10 cellular contexts compared by ENCODE assay signal in the genomic region with DNA sequence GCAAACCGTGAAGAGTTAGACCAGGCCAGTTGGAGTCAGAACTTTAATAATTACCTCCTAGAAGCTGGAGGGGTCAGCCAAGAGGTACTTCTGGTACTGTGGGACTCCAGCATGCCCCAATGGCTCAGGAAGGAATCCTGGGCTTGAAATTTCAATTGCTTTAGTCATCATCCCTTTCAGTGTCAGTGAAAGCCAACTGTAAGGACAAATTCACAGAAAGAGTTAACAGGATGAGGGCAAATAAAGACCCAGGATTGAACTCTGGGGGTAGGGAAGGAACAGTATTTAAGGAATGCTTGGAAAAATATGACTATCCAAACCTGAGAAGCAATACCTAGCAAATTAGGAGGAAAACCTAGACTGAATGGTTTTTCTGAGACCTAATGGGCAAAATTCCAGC.
A peak's percentile ranks its signal among the peaks of the same experiment; 100 is the strongest.
DNase-seq lines count a peak whose midpoint lies in the region; ATAC-seq and TF ChIP-seq lines count a peak whose summit lies in the region.
"Had no signal": no experiment of that assay in that cellular context is flagged by ENCODE, and none has a peak within 500 bp of the region (broad histone marks: within the 10 kb centered on the region; RNA-seq: fewer than 3 reads in every experiment).

No MANE protein-coding gene starts in this region.

- H3K36me3 ChIP-seq in Caco-2 (ENCODE audit: control insufficient read depth, insufficient read depth, low read length): no peaks in the 10 kb centered on the region
- no peaks in the 10 kb centered on the region for H3K36me3 ChIP-seq in spleen

- CTCF ChIA-PET in Caco-2 (lab: Charles Lee): interaction anchor here (0.9 kb wide), 1 partner anchor 11 kb away, joined by 3 read pairs; no protein-coding TSS in a partner anchor

- H3K4me3 Mint-ChIP-seq in Caco-2 (ENCODE audit: unreplicated experiment) (no peak overlapping the region), endothelial cell (ENCODE audit: unreplicated experiment) (no peak overlapping the region)

- POLR2A ChIA-PET in Caco-2 (lab: Charles Lee): no interaction called here

- no peak for TF ChIP-seq POLR2A in spleen (IDR thresholded peaks at IDR 0.05)

- TF ChIP-seq CTCF in Caco-2 (IDR thresholded peaks at IDR 0.05; ENCODE audit: insufficient read depth in 1 of 2, low read depth in 1 of 2, low read length in 1 of 2, severe bottlenecking in 1 of 2, unreplicated experiment in 1 of 2) (peak in 1 of 2 experiments; percentile 23), endothelial cell (IDR thresholded peaks at IDR 0.05; ENCODE audit: unreplicated experiment) (no peak), spleen (IDR thresholded peaks at IDR 0.05 in 8 of 11, conservative IDR thresholded peaks at IDR 0.05 in 3 of 11) (no peak)

- DNase-seq in Caco-2 (peak; percentile 33 to 38), NCI-H446 treated with DMSO at 0.1 percent for 48 hours (lab: John Stamatoyannopoulos, UW) (peak; percentile 69), endothelial cell (ENCODE audit: low spot score) (peak; percentile 5), lung microvascular endothelial cell (ENCODE audit: low read depth in 2 of 2) (peak; percentile 84 to 97), SHP77 (lab: John Stamatoyannopoulos, UW) (no peak), spleen (no peak)
- DNase-seq: activated gamma-delta T cell treated with Interleukin-2 at 50 U/mL for 16 hours; stimulated activated CD4-positive, alpha-beta T cell treated with anti-CD3 and anti-CD28 coated beads, Interleukin-4, amount 100 ng/mL, for 4 hours had no signal

- intact Hi-C loops in Caco-2 (cut with micrococcal nuclease; ENCODE audit: unreplicated experiment) (loop anchor here (1.0 to 5.0 kb wide), 2 partner anchors 735 to 757 kb away; a partner anchor contains a TSS), spleen (cut with DNase I; ENCODE audit: low total_unique reads) (no loop called here)

- H3K27ac ChIP-seq in spleen: no peak overlapping the region

- no peak overlapping the region for H3K4me3 ChIP-seq in Caco-2 (ENCODE audit: low read depth, low read length)
- no peak overlapping the region for H3K4me3 ChIP-seq in spleen

- H3K27me3 ChIP-seq in Caco-2 (replicated peaks; ENCODE audit: control insufficient read depth, insufficient read depth, low read length): no peaks in the 10 kb centered on the region
- no peaks in the 10 kb centered on the region for H3K27me3 ChIP-seq in spleen (replicated peaks in 1 of 7)

- ATAC-seq in GM19023 (IDR thresholded peaks at IDR 0.05; ENCODE audit: unreplicated experiment) (no peak), HG02938 (IDR thresholded peaks at IDR 0.05; ENCODE audit: unreplicated experiment) (no peak)

- H3K27ac Mint-ChIP-seq in Caco-2 (ENCODE audit: unreplicated experiment): no peak overlapping the region
- peak overlapping the region; percentile 19 for H3K27ac Mint-ChIP-seq in endothelial cell (ENCODE audit: unreplicated experiment)

- no TSS peak for BruUV-seq in Caco-2 (replicated peaks; lab: Mats Ljungman, UMichigan)

- H3K4me1 Mint-ChIP-seq in Caco-2 (ENCODE audit: low read depth, unreplicated experiment) (peaks cover 10% of the 10 kb centered on the region), endothelial cell (ENCODE audit: unreplicated experiment) (peaks cover 13% of the 10 kb centered on the region)

- H3K27me3 Mint-ChIP-seq in Caco-2 (ENCODE audit: insufficient read depth, unreplicated experiment) (no peaks in the 10 kb centered on the region), endothelial cell (ENCODE audit: unreplicated experiment) (no peaks in the 10 kb centered on the region)

- H3K4me1 ChIP-seq in Caco-2: 0 out of 2 replicates have a peak, but pooled peaks cover 6% of the 10 kb centered on the region
- H3K4me1 ChIP-seq in spleen: peaks cover 0 to 7% (median 2%) of the 10 kb centered on the region in 6 donors

- peaks cover 8% of the 10 kb centered on the region for H3K9me3 Mint-ChIP-seq in Caco-2 (ENCODE audit: unreplicated experiment)
- H3K9me3 Mint-ChIP-seq in endothelial cell (ENCODE audit: unreplicated experiment): no peaks in the 10 kb centered on the region

- H3K9me3 ChIP-seq in Caco-2 (no peaks in the 10 kb centered on the region), spleen (peaks cover 0 to 7% (median 5%) of the 10 kb centered on the region in 8 donors)

- no peaks in the 10 kb centered on the region for H3K36me3 Mint-ChIP-seq in Caco-2 (ENCODE audit: insufficient read depth, unreplicated experiment)
- H3K36me3 Mint-ChIP-seq in endothelial cell (ENCODE audit: low read depth, unreplicated experiment): no peaks in the 10 kb centered on the region

- WGBS in spleen, 5 donors: 64 to 81% (median 74%) methylated on average over 1 of the region's 1 CpG

Comparison
In these comparisons a context has a peak if more than half of its experiments do, and no peak if none do; other contexts are left out.
1. DNase-seq: peak in Caco-2 (2 of 2), NCI-H446 treated with DMSO at 0.1 percent for 48 hours (single experiment), endothelial cell (single experiment) and lung microvascular endothelial cell (2 of 2); none in SHP77 (0 of 2) and spleen (single experiment).